In the genomic region with DNA sequence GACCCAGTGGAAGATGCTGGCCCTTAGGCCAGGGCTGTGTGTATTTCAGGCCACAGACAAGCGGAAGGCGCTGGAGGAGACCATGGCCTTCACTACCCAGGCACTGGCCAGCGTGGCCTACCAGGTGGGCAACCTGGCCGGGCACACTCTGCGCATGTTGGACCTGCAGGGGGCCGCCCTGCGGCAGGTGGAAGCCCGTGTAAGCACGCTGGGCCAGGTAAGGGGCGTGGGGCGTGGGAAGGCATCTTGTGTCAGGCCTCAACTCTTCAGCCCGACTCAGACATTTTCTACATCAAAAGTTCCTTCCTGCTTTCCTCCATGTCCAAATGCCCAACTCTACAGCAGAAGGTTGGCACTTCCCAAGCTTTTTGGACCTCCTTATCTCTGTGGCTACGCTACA, we compare ENCODE assay signal across 2 cellular contexts.
TF ChIP-seq lines count a peak whose summit lies in the region.

No MANE protein-coding gene starts in this region.

TF ChIP-seq in GM12891, 5 proteins besides CTCF, POLR2A, EP300 and RAD21:
- TF ChIP-seq PAX5 (IDR thresholded peaks at IDR 0.05; ENCODE audit: insufficient read depth, low read length, severe bottlenecking) (no peak), POU2F2 (IDR thresholded peaks at IDR 0.05; ENCODE audit: low read depth, low read length) (no peak), SPI1 (IDR thresholded peaks at IDR 0.05; ENCODE audit: low read depth, low read length) (no peak), POLR2AphosphoS5 (IDR thresholded peaks at IDR 0.05; ENCODE audit: low read depth, low read length) (no peak), TAF1 (IDR thresholded peaks at IDR 0.05; ENCODE audit: low read depth, low read length) (no peak)

TF ChIP-seq in GM12878, 131 proteins besides CTCF, POLR2A, EP300 and RAD21:
- TF ChIP-seq ASH2L (IDR thresholded peaks at IDR 0.05; ENCODE audit: borderline replicate concordance, low read depth) (no peak), PAX5 (IDR thresholded peaks at IDR 0.05; ENCODE audit: borderline replicate concordance, low read depth, low read length) (no peak), POLR2AphosphoS5 (IDR thresholded peaks at IDR 0.05; ENCODE audit: low read length) (no peak), SIN3A (IDR thresholded peaks at IDR 0.05; ENCODE audit: low read depth, low read length) (no peak), IKZF2 (IDR thresholded peaks at IDR 0.05) (no peak), ZBED1 (IDR thresholded peaks at IDR 0.05; ENCODE audit: borderline replicate concordance) (no peak), HDAC2 (IDR thresholded peaks at IDR 0.05) (no peak), SUPT20H (IDR thresholded peaks at IDR 0.05; ENCODE audit: borderline replicate concordance, control insufficient read depth, low read depth, low read length) (no peak), CREB1 (IDR thresholded peaks at IDR 0.05; ENCODE audit: low read depth) (no peak), RAD51 (IDR thresholded peaks at IDR 0.05) (no peak), IRF4 (IDR thresholded peaks at IDR 0.05; ENCODE audit: low read depth, low read length) (no peak), BRCA1 (IDR thresholded peaks at IDR 0.05; ENCODE audit: low read depth, low read length) (no peak), PAX8 (IDR thresholded peaks at IDR 0.05) (no peak)
- TF ChIP-seq, protein P1, sequence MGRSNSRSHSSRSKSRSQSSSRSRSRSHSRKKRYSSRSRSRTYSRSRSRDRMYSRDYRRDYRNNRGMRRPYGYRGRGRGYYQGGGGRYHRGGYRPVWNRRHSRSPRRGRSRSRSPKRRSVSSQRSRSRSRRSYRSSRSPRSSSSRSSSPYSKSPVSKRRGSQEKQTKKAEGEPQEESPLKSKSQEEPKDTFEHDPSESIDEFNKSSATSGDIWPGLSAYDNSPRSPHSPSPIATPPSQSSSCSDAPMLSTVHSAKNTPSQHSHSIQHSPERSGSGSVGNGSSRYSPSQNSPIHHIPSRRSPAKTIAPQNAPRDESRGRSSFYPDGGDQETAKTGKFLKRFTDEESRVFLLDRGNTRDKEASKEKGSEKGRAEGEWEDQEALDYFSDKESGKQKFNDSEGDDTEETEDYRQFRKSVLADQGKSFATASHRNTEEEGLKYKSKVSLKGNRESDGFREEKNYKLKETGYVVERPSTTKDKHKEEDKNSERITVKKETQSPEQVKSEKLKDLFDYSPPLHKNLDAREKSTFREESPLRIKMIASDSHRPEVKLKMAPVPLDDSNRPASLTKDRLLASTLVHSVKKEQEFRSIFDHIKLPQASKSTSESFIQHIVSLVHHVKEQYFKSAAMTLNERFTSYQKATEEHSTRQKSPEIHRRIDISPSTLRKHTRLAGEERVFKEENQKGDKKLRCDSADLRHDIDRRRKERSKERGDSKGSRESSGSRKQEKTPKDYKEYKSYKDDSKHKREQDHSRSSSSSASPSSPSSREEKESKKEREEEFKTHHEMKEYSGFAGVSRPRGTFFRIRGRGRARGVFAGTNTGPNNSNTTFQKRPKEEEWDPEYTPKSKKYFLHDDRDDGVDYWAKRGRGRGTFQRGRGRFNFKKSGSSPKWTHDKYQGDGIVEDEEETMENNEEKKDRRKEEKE (IDR thresholded peaks at IDR 0.05): no peak
- TF ChIP-seq, protein P2, sequence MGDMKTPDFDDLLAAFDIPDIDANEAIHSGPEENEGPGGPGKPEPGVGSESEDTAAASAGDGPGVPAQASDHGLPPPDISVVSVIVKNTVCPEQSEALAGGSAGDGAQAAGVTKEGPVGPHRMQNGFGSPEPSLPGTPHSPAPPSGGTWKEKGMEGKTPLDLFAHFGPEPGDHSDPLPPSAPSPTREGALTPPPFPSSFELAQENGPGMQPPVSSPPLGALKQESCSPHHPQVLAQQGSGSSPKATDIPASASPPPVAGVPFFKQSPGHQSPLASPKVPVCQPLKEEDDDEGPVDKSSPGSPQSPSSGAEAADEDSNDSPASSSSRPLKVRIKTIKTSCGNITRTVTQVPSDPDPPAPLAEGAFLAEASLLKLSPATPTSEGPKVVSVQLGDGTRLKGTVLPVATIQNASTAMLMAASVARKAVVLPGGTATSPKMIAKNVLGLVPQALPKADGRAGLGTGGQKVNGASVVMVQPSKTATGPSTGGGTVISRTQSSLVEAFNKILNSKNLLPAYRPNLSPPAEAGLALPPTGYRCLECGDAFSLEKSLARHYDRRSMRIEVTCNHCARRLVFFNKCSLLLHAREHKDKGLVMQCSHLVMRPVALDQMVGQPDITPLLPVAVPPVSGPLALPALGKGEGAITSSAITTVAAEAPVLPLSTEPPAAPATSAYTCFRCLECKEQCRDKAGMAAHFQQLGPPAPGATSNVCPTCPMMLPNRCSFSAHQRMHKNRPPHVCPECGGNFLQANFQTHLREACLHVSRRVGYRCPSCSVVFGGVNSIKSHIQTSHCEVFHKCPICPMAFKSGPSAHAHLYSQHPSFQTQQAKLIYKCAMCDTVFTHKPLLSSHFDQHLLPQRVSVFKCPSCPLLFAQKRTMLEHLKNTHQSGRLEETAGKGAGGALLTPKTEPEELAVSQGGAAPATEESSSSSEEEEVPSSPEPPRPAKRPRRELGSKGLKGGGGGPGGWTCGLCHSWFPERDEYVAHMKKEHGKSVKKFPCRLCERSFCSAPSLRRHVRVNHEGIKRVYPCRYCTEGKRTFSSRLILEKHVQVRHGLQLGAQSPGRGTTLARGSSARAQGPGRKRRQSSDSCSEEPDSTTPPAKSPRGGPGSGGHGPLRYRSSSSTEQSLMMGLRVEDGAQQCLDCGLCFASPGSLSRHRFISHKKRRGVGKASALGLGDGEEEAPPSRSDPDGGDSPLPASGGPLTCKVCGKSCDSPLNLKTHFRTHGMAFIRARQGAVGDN (IDR thresholded peaks at IDR 0.05): no peak
- TF ChIP-seq, protein P3, sequence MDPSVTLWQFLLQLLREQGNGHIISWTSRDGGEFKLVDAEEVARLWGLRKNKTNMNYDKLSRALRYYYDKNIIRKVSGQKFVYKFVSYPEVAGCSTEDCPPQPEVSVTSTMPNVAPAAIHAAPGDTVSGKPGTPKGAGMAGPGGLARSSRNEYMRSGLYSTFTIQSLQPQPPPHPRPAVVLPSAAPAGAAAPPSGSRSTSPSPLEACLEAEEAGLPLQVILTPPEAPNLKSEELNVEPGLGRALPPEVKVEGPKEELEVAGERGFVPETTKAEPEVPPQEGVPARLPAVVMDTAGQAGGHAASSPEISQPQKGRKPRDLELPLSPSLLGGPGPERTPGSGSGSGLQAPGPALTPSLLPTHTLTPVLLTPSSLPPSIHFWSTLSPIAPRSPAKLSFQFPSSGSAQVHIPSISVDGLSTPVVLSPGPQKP (IDR thresholded peaks at IDR 0.05; ENCODE audit: low read depth, low read length): no peak
- TF ChIP-seq, protein P4, sequence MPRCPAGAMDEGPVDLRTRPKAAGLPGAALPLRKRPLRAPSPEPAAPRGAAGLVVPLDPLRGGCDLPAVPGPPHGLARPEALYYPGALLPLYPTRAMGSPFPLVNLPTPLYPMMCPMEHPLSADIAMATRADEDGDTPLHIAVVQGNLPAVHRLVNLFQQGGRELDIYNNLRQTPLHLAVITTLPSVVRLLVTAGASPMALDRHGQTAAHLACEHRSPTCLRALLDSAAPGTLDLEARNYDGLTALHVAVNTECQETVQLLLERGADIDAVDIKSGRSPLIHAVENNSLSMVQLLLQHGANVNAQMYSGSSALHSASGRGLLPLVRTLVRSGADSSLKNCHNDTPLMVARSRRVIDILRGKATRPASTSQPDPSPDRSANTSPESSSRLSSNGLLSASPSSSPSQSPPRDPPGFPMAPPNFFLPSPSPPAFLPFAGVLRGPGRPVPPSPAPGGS (IDR thresholded peaks at IDR 0.05; ENCODE audit: borderline replicate concordance, insufficient read depth, low read depth, low read length, poor library complexity, severe bottlenecking): no peak
- TF ChIP-seq, protein P5, sequence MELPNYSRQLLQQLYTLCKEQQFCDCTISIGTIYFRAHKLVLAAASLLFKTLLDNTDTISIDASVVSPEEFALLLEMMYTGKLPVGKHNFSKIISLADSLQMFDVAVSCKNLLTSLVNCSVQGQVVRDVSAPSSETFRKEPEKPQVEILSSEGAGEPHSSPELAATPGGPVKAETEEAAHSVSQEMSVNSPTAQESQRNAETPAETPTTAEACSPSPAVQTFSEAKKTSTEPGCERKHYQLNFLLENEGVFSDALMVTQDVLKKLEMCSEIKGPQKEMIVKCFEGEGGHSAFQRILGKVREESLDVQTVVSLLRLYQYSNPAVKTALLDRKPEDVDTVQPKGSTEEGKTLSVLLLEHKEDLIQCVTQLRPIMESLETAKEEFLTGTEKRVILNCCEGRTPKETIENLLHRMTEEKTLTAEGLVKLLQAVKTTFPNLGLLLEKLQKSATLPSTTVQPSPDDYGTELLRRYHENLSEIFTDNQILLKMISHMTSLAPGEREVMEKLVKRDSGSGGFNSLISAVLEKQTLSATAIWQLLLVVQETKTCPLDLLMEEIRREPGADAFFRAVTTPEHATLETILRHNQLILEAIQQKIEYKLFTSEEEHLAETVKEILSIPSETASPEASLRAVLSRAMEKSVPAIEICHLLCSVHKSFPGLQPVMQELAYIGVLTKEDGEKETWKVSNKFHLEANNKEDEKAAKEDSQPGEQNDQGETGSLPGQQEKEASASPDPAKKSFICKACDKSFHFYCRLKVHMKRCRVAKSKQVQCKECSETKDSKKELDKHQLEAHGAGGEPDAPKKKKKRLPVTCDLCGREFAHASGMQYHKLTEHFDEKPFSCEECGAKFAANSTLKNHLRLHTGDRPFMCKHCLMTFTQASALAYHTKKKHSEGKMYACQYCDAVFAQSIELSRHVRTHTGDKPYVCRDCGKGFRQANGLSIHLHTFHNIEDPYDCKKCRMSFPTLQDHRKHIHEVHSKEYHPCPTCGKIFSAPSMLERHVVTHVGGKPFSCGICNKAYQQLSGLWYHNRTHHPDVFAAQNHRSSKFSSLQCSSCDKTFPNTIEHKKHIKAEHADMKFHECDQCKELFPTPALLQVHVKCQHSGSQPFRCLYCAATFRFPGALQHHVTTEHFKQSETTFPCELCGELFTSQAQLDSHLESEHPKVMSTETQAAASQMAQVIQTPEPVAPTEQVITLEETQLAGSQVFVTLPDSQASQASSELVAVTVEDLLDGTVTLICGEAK (IDR thresholded peaks at IDR 0.05; ENCODE audit: borderline replicate concordance): no peak
- TF ChIP-seq, protein P6, sequence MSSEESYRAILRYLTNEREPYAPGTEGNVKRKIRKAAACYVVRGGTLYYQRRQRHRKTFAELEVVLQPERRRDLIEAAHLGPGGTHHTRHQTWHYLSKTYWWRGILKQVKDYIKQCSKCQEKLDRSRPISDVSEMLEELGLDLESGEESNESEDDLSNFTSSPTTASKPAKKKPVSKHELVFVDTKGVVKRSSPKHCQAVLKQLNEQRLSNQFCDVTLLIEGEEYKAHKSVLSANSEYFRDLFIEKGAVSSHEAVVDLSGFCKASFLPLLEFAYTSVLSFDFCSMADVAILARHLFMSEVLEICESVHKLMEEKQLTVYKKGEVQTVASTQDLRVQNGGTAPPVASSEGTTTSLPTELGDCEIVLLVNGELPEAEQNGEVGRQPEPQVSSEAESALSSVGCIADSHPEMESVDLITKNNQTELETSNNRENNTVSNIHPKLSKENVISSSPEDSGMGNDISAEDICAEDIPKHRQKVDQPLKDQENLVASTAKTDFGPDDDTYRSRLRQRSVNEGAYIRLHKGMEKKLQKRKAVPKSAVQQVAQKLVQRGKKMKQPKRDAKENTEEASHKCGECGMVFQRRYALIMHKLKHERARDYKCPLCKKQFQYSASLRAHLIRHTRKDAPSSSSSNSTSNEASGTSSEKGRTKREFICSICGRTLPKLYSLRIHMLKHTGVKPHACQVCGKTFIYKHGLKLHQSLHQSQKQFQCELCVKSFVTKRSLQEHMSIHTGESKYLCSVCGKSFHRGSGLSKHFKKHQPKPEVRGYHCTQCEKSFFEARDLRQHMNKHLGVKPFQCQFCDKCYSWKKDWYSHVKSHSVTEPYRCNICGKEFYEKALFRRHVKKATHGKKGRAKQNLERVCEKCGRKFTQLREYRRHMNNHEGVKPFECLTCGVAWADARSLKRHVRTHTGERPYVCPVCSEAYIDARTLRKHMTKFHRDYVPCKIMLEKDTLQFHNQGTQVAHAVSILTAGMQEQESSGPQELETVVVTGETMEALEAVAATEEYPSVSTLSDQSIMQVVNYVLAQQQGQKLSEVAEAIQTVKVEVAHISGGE (CRISPR knock-in tag; IDR thresholded peaks at IDR 0.05): no peak
- TF ChIP-seq, protein P7, sequence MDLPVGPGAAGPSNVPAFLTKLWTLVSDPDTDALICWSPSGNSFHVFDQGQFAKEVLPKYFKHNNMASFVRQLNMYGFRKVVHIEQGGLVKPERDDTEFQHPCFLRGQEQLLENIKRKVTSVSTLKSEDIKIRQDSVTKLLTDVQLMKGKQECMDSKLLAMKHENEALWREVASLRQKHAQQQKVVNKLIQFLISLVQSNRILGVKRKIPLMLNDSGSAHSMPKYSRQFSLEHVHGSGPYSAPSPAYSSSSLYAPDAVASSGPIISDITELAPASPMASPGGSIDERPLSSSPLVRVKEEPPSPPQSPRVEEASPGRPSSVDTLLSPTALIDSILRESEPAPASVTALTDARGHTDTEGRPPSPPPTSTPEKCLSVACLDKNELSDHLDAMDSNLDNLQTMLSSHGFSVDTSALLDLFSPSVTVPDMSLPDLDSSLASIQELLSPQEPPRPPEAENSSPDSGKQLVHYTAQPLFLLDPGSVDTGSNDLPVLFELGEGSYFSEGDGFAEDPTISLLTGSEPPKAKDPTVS (IDR thresholded peaks at IDR 0.05; ENCODE audit: low read depth, low read length): no peak
